16 cellular contexts compared by ENCODE assay signal in the genomic region with DNA sequence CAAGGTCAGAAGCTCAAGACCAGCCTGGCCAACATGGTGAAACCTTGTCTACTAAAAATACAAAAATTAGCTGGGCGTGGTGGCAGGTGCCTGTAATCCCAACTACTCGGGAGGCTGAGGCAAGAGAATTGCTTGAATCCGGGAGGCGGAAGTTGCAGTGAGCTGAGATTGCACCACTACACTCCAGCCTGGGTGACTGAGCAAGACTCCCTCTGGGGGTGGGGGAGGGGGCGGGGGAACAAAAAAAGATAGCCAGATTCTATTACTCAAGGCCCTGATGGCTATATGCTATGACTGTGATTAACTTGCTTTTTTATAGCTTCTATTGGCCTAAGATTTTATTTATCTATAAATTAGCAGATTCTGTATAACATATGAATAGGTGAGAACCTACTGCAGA. TPM values are rescaled to one million over a fixed set of nuclear protein-coding genes. Genes with fewer than 3 reads are reported as not detected.
"Had no signal": no experiment of that assay in that cellular context is flagged by ENCODE, and none has a peak within 500 bp of the region (broad histone marks: within the 10 kb centered on the region; RNA-seq: fewer than 3 reads in every experiment).

No MANE protein-coding gene starts in this region.

RNA-seq across cellular contexts. Expression of a gene that starts 27.4 kb away (rescaled TPM):
- total RNA-seq: activated CD4-positive, alpha-beta memory T cell treated with anti-CD3 and anti-CD28 coated beads for 36 hours; activated CD4-positive, alpha-beta T cell treated with anti-CD3 and anti-CD28 coated beads for 36 hours; activated CD8-positive, alpha-beta memory T cell treated with anti-CD3 and anti-CD28 coated beads, Interleukin-2, amount 10 ng/mL, durations not matched to agents 7 days and 5 days; activated CD8-positive, alpha-beta T cell treated with anti-CD3 and anti-CD28 coated beads, Interleukin-2, amount 10 ng/mL, durations not matched to agents 7 days and 5 days; activated naive CD4-positive, alpha-beta T cell treated with anti-CD3 and anti-CD28 coated beads for 36 hours; activated naive CD8-positive, alpha-beta T cell treated with anti-CD3 and anti-CD28 coated beads for 36 hours; activated T-helper 1 cell treated with anti-CD3 and anti-CD28 coated beads, Interleukin-12 subunit alpha, Interleukin-12 subunit beta, Interleukin-2, Interleukin-4 antibody, amounts not matched to agents 30 ng/mL and 10 ng/mL and 1 ng/mL, durations not matched to agents 14 hours and 24 hours and 36 hours; activated T-helper 2 cell treated with anti-CD3 and anti-CD28 coated beads, Interferon-gamma antibody, Interleukin-2, Interleukin-4, amounts not matched to agents 10 μg/mL and 5 μg/mL and 100 μg/mL, durations not matched to agents 14 hours and 24 hours and 36 hours; body of pancreas; colonic mucosa; dermis microvascular lymphatic vessel endothelial cell; endothelial cell of umbilical vein; epithelial cell of proximal tubule; esophagus mucosa had no signal
- polyA plus RNA-seq: adrenal gland, aorta, endothelial cell of umbilical vein had no signal
